ENCODE assay signal across 1 cellular context in genomic region chr1:54052934-54053744, GRCh38.
TF ChIP-seq lines count a peak whose summit lies in the region.

Gene TCEANC2, plus strand, starts transcription at chr1:54053608. Its CDS starts 815 bp downstream, at chr1:54054423.
Gene TMEM59, minus strand, starts transcription at chr1:54053204. Its CDS starts 16 bp downstream, at chr1:54053188.

TF ChIP-seq in WTC11, 78 proteins besides CTCF, POLR2A, EP300 and RAD21 (continued from another document):
- no peak for TF ChIP-seq ZNF281 (CRISPR knock-in tag; IDR thresholded peaks at IDR 0.05)
- TF ChIP-seq E2F4 (CRISPR knock-in tag; IDR thresholded peaks at IDR 0.05; ENCODE audit: borderline replicate concordance, low read depth) = no peak
- no peak for TF ChIP-seq AR (CRISPR knock-in tag; IDR thresholded peaks at IDR 0.05)
TF ChIP-seq in WTC11: peak in this region for 12.
